ENCODE assay signal across 8 cellular contexts in the genomic region with DNA sequence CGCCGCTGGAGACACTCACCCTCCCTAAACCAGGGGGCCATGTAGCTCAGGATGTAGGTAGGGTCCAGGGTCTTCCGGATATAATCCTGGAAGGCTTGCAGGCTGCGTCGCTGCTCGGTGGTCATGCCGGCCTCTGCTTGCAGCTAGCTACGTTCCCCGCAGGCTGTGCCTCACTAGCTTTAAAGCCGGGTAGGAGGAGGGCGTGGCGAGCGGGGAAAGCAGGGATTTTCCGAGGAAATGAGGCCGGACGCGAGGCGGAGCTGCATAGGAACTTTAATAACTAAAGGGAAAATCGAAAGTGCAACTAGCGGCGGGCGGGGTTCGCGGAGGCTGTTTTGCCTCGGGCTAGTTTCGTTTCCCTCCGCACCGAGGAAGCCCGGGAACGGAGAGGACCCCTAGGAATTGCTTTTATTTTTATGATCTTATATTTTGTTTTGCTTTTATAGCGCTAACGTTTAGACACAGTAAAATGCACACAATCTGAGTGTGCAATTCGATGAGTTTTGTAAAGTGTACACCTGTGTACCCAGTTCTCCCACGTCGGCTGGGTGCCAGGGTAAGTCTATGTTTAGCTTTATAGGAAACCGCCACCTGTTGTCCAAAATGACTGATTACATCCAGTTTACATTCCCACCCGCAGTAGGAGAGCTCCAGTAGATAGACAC. TPM values are rescaled to one million over a fixed set of nuclear protein-coding genes. Genes with fewer than 3 reads are reported as not detected.
DNase-seq lines count a peak whose midpoint lies in the region; ATAC-seq and TF ChIP-seq lines count a peak whose summit lies in the region.

TSS of gene RIGI (minus strand) at position 155 of the 665 bp plus-strand sequence. CDS start at position 125, 30 bp downstream.

- no TSS peak for BruUV-seq in MCF 10A (replicated peaks; lab: Mats Ljungman, UMichigan)

- no peaks in the 10 kb centered on the region for H3K27me3 ChIP-seq in iPS-20b (ENCODE audit: insufficient read depth, low read length)

- H3K4me3 ChIP-seq in iPS-20b (ENCODE audit: low read length): peak within 1 kb of the TSS; percentile 92
- H3K4me3 ChIP-seq in skin epidermis: peak within 1 kb of the TSS; percentile 51 to 79 (median 62)

- H3K27me3 Mint-ChIP-seq in MCF 10A (ENCODE audit: insufficient read depth, unreplicated experiment): no peaks in the 10 kb centered on the region

- peak within 1 kb of the TSS; percentile 78 for H3K9ac ChIP-seq in iPS-20b (ENCODE audit: low read depth, low read length)

- H3K27ac ChIP-seq in iPS-20b (ENCODE audit: low read length): no peak within 1 kb of the TSS
- H3K27ac ChIP-seq in skin epidermis: peak within 1 kb of the TSS; percentile 26 to 95 (median 86)

- CTCF ChIA-PET in MCF 10A (lab: Yijun Ruan, JAX): interaction anchor here (0.5 to 4.1 kb wide), 38 partner anchors 8 to 648 kb away, joined by 3 to 84 read pairs (median 4); partner anchors contain the start of genes ACO1, NDUFB6 and SMIM27

- TF ChIP-seq CTCF in MCF 10A (IDR thresholded peaks at IDR 0.05; ENCODE audit: unreplicated experiment): peak; percentile 64

- no peaks in the 10 kb centered on the region; the same call in 1 of the 2 replicates for H3K4me1 ChIP-seq in iPS-20b (ENCODE audit: insufficient read depth, low read length)

- peaks cover 11% of the 10 kb centered on the region; the same call in 1 of the 2 replicates for H3K9me3 ChIP-seq in iPS-20b (ENCODE audit: insufficient read depth, low read depth, low read length)

- H3K27ac Mint-ChIP-seq in MCF 10A (ENCODE audit: low read depth, unreplicated experiment): peak within 1 kb of the TSS; percentile 62

- no peaks in the 10 kb centered on the region for H3K36me3 ChIP-seq in iPS-20b (ENCODE audit: insufficient read depth, low read depth, low read length)

- POLR2A ChIA-PET in MCF 10A (lab: Yijun Ruan, JAX): interaction anchor here (0.6 to 4.5 kb wide), 26 partner anchors 10 to 1305 kb away, joined by 3 to 74 read pairs (median 4); partner anchors contain the start of genes ACO1, NDUFB6, SMIM27 and TOPORS

- peak; percentile 76 for DNase-seq in SIG-M5 treated with dmso at 0.1 percent for 504 hours (lab: John Stamatoyannopoulos, UW; ENCODE audit: unreplicated experiment)
- DNase-seq in SIG-M5 (lab: John Stamatoyannopoulos, UW): no peak
- DNase-seq in NCI-H2029 treated with DMSO at 0.1 percent for 48 hours (lab: John Stamatoyannopoulos, UW): peak; percentile 96
- DNase-seq in UCSD-AML1 (lab: John Stamatoyannopoulos, UW; ENCODE audit: unreplicated experiment): peak; percentile 92
- peak; percentile 96 for DNase-seq in MCF 10A (ENCODE audit: unreplicated experiment)

- H3K4me3 Mint-ChIP-seq in MCF 10A (ENCODE audit: unreplicated experiment): peak within 1 kb of the TSS; percentile 82

- intact Hi-C loops in MCF 10A (cut with micrococcal nuclease): loop anchor here (1.0 kb wide), 4 partner anchors 24 to 147 kb away; no protein-coding TSS in a partner anchor

- peak; percentile 72 for ATAC-seq in HG03025 (IDR thresholded peaks at IDR 0.05; ENCODE audit: low FRiP score, unreplicated experiment)

- no peaks in the 10 kb centered on the region for H3K36me3 Mint-ChIP-seq in MCF 10A (ENCODE audit: insufficient read depth, unreplicated experiment)

- peaks cover 30% of the 10 kb centered on the region for H3K4me1 Mint-ChIP-seq in MCF 10A (ENCODE audit: insufficient read depth, unreplicated experiment)

- H3K9me3 Mint-ChIP-seq in MCF 10A (ENCODE audit: unreplicated experiment): no peaks in the 10 kb centered on the region

RNA-seq across cellular contexts. Expression of gene RIGI, which starts in this region (rescaled TPM):
- total RNA-seq in MCF 10A (2022): 3.0 and 3.2 TPM in 2 replicates
